Comparison of ENCODE assay signal across 19 cellular contexts in genomic region chr10:12730809-12731519, GRCh38.
DNase-seq lines count a peak whose midpoint lies in the region; ATAC-seq and TF ChIP-seq lines count a peak whose summit lies in the region.
"Had no signal": no experiment of that assay in that cellular context is flagged by ENCODE, and none has a peak within 500 bp of the region (broad histone marks: within the 10 kb centered on the region; RNA-seq: fewer than 3 reads in every experiment).

No MANE protein-coding gene starts in this region.

- peak overlapping the region; percentile 79 for H3K27ac ChIP-seq in subcutaneous abdominal adipose tissue (ENCODE audit: low read depth, low read length)
- no peak overlapping the region for H3K27ac ChIP-seq in naive thymus-derived CD4-positive, alpha-beta T cell (ENCODE audit: low read depth, low read length)
- H3K27ac ChIP-seq: C4-2B, VCaP had no signal

- peak overlapping the region in 2 of 5 donors; percentile 25 to 99 for H3K9ac ChIP-seq in subcutaneous abdominal adipose tissue (ENCODE audit: low read length in 5 of 5)

- ATAC-seq in HG03159 (IDR thresholded peaks at IDR 0.05; ENCODE audit: unreplicated experiment) (peak; percentile 52), HG03039 (IDR thresholded peaks at IDR 0.05; ENCODE audit: unreplicated experiment) (no peak), GM18858 (IDR thresholded peaks at IDR 0.05; ENCODE audit: unreplicated experiment) (no peak)
- ATAC-seq in naive thymus-derived CD4-positive, alpha-beta T cell = no peak

- no peak overlapping the region for H3K4me3 Mint-ChIP-seq in naive thymus-derived CD4-positive, alpha-beta T cell
- H3K4me3 Mint-ChIP-seq: brain, HFFc6, mesothelial cell of epicardium had no signal

- peaks cover 0 to 20% (median 10%) of the 10 kb centered on the region in 5 donors for H3K36me3 Mint-ChIP-seq in naive thymus-derived CD4-positive, alpha-beta T cell
- H3K36me3 Mint-ChIP-seq: mesothelial cell of epicardium had no signal

- H3K36me3 ChIP-seq in subcutaneous abdominal adipose tissue (ENCODE audit: control insufficient read depth in 5 of 5, insufficient read depth in 5 of 5, low read length in 5 of 5) = no peaks in the 10 kb centered on the region
- H3K36me3 ChIP-seq in naive thymus-derived CD4-positive, alpha-beta T cell (ENCODE audit: control insufficient read depth in 2 of 3, insufficient read depth in 3 of 3, low read length in 3 of 3) = no peaks in the 10 kb centered on the region
- H3K36me3 ChIP-seq: Peyer's patch had no signal

- H3K4me3 ChIP-seq in foreskin fibroblast (ENCODE audit: low read depth in 1 of 2, low read length in 2 of 2) (peak overlapping the region in 1 of 2 donors; percentile 41), subcutaneous abdominal adipose tissue (ENCODE audit: low read depth in 1 of 5, low read length in 5 of 5) (peak overlapping the region; percentile 13 to 49 (median 43))
- H3K4me3 ChIP-seq in naive thymus-derived CD4-positive, alpha-beta T cell (ENCODE audit: low read length) = no peak overlapping the region
- H3K4me3 ChIP-seq: Peyer's patch, spleen had no signal

- CTCF ChIA-PET in naive thymus-derived CD4-positive, alpha-beta T cell (lab: Charles Lee) = no interaction called here

- H3K27me3 ChIP-seq in subcutaneous abdominal adipose tissue (ENCODE audit: control insufficient read depth in 5 of 5, insufficient read depth in 4 of 5, low read length in 5 of 5) = peaks cover 0 to 4% (median 0%) of the 10 kb centered on the region in 5 donors
- no peaks in the 10 kb centered on the region for H3K27me3 ChIP-seq in naive thymus-derived CD4-positive, alpha-beta T cell (ENCODE audit: control insufficient read depth in 2 of 2, insufficient read depth in 2 of 2, low read length in 2 of 2)
- H3K27me3 ChIP-seq: Peyer's patch, spleen had no signal

- H3K4me1 Mint-ChIP-seq in naive thymus-derived CD4-positive, alpha-beta T cell = peaks cover 0 to 10% (median 6%) of the 10 kb centered on the region in 7 donors

- H3K4me1 ChIP-seq in subcutaneous abdominal adipose tissue (ENCODE audit: control insufficient read depth in 5 of 5, insufficient read depth in 5 of 5, low read length in 5 of 5) = peaks cover 7 to 34% (median 19%) of the 10 kb centered on the region in 5 donors
- H3K4me1 ChIP-seq in naive thymus-derived CD4-positive, alpha-beta T cell (ENCODE audit: control insufficient read depth in 2 of 2, insufficient read depth in 2 of 2, low read length in 2 of 2) = peaks cover 0 to 6% of the 10 kb centered on the region in 2 donors

- peaks cover 0 to 3% (median 0%) of the 10 kb centered on the region in 5 donors for H3K9me3 ChIP-seq in subcutaneous abdominal adipose tissue (ENCODE audit: control insufficient read depth in 5 of 5, low read length in 5 of 5)
- no peaks in the 10 kb centered on the region for H3K9me3 ChIP-seq in naive thymus-derived CD4-positive, alpha-beta T cell (ENCODE audit: control insufficient read depth in 2 of 3, low read length in 3 of 3)
- H3K9me3 ChIP-seq: Peyer's patch, spleen had no signal

- POLR2A ChIA-PET in naive thymus-derived CD4-positive, alpha-beta T cell (lab: Charles Lee) = no interaction called here

- no peak overlapping the region for H3K27ac Mint-ChIP-seq in naive thymus-derived CD4-positive, alpha-beta T cell
- H3K27ac Mint-ChIP-seq: brain, HFFc6, mesothelial cell of epicardium had no signal

- in situ Hi-C loops in GM13976 (cut with MboI; ENCODE audit: low sequenced_read_pairs, unreplicated experiment) = no loop called here

- no peaks in the 10 kb centered on the region for H3K9me3 Mint-ChIP-seq in naive thymus-derived CD4-positive, alpha-beta T cell
- H3K9me3 Mint-ChIP-seq: HFFc6, mesothelial cell of epicardium had no signal

- DNase-seq in GM13976 (ENCODE audit: low spot score) (peak; percentile 38), foreskin fibroblast (peak; percentile 20 to 55)
- no peak for DNase-seq in naive thymus-derived CD4-positive, alpha-beta T cell
- DNase-seq: activated effector memory CD4-positive, alpha-beta T cell treated with anti-CD3 and anti-CD28 coated beads, Interleukin-2, amount 50 U/mL, for 16 hours; HFFc6; Karpas-422; NCI-H187; NCI-H510A treated with DMSO at 0.1 percent for 48 hours; Peyer's patch; spleen; SW 1271 had no signal

- intact Hi-C loops in naive thymus-derived CD4-positive, alpha-beta T cell (cut with micrococcal nuclease) = no loop called here

- TF ChIP-seq CTCF in GM13976 (IDR thresholded peaks at IDR 0.05; ENCODE audit: borderline replicate concordance, control extremely low read depth, extremely low read depth, insufficient read depth, missing control alignments) = no peak
- no peak for TF ChIP-seq CTCF in foreskin fibroblast (IDR thresholded peaks at IDR 0.05; ENCODE audit: low read depth, low read length)

- H3K27me3 Mint-ChIP-seq in naive thymus-derived CD4-positive, alpha-beta T cell = no peaks in the 10 kb centered on the region
- H3K27me3 Mint-ChIP-seq: brain had no signal

Comparison
In these comparisons a context has a peak if more than half of its experiments do, and no peak if none do; other contexts are left out.
1. DNase-seq: peak in GM13976 (single experiment) and foreskin fibroblast (2 of 2); none in naive thymus-derived CD4-positive, alpha-beta T cell (0 of 9).